Comparison of ENCODE assay signal across 20 cellular contexts in genomic region chr9:135288941-135289534, GRCh38.
"Had no signal": no experiment of that assay in that cellular context is flagged by ENCODE, and none has a peak within 500 bp of the region (broad histone marks: within the 10 kb centered on the region; RNA-seq: fewer than 3 reads in every experiment).

No MANE protein-coding gene starts in this region.

- H3K4me3 Mint-ChIP-seq: activated CD8-positive, alpha-beta memory T cell treated with anti-CD3 and anti-CD28 coated beads, Interleukin-2, amount 10 ng/mL, durations not matched to agents 7 days and 5 days; activated naive CD4-positive, alpha-beta T cell treated with anti-CD3 and anti-CD28 coated beads, Interleukin-2, amount 10 ng/mL, durations not matched to agents 7 days and 5 days; naive thymus-derived CD4-positive, alpha-beta T cell had no signal

- H3K36me3 ChIP-seq: adrenal gland, cardiac muscle cell, colonic mucosa, esophagus squamous epithelium, left lung, right atrium auricular region, tibial nerve had no signal

- H3K27me3 ChIP-seq: adrenal gland, cardiac muscle cell, colonic mucosa, right atrium auricular region, tibial nerve had no signal

- H2AFZ ChIP-seq: hepatocyte had no signal

- H3K9me3 ChIP-seq: adrenal gland, colonic mucosa, esophagus squamous epithelium, left lung, right atrium auricular region, tibial nerve had no signal

- DNase-seq: activated CD4-positive, alpha-beta T cell treated with anti-CD3 and anti-CD28 coated beads, Interleukin-2, amount 50 U/mL, for 48 hours; activated CD8-positive, alpha-beta memory T cell treated with anti-CD3 and anti-CD28 coated beads, Interleukin-2, amount 10 ng/mL, durations not matched to agents 7 days and 5 days; activated naive CD4-positive, alpha-beta T cell treated with anti-CD3 and anti-CD28 coated beads, Interleukin-2, amount 10 ng/mL, durations not matched to agents 7 days and 5 days; activated T-cell treated with anti-CD3 and anti-CD28 coated beads, Interleukin-2, amount 50 U/mL, for 1 hour; adrenal gland; colonic mucosa; esophagus squamous epithelium; islet precursor cell; naive thymus-derived CD4-positive, alpha-beta T cell; stimulated activated CD4-positive, alpha-beta T cell treated with anti-CD3 and anti-CD28 coated beads, Interleukin-4, amount 100 ng/mL, for 4 hours; stimulated activated CD8-positive, alpha-beta memory T cell treated with anti-CD3 and anti-CD28 coated beads, Interleukin-4, amount 100 ng/mL, for 48 hours; stimulated activated naive CD4-positive, alpha-beta T cell treated with Interleukin-2 at 50 U/mL for 16 hours; substantia nigra; T1000 had no signal

- ATAC-seq: activated CD8-positive, alpha-beta memory T cell treated with anti-CD3 and anti-CD28 coated beads, Interleukin-2, amount 10 ng/mL, durations not matched to agents 7 days and 5 days; left lung; naive thymus-derived CD4-positive, alpha-beta T cell had no signal

- H3K4me1 Mint-ChIP-seq: activated CD8-positive, alpha-beta memory T cell treated with anti-CD3 and anti-CD28 coated beads, Interleukin-2, amount 10 ng/mL, durations not matched to agents 7 days and 5 days; activated naive CD4-positive, alpha-beta T cell treated with anti-CD3 and anti-CD28 coated beads, Interleukin-2, amount 10 ng/mL, durations not matched to agents 7 days and 5 days had no signal

- H3K27ac Mint-ChIP-seq: activated CD8-positive, alpha-beta memory T cell treated with anti-CD3 and anti-CD28 coated beads, Interleukin-2, amount 10 ng/mL, durations not matched to agents 7 days and 5 days; activated naive CD4-positive, alpha-beta T cell treated with anti-CD3 and anti-CD28 coated beads, Interleukin-2, amount 10 ng/mL, durations not matched to agents 7 days and 5 days; naive thymus-derived CD4-positive, alpha-beta T cell had no signal

- H3K4me1 ChIP-seq: adrenal gland, colonic mucosa, left lung, tibial nerve had no signal

- H3K4me3 ChIP-seq: adrenal gland, cardiac muscle cell, colonic mucosa, esophagus squamous epithelium, hepatocyte, left lung, right atrium auricular region, skin epidermis, tibial nerve had no signal

- H3K79me2 ChIP-seq: hepatocyte had no signal

- H3K27ac ChIP-seq: adrenal gland, cardiac muscle cell, colonic mucosa, esophagus squamous epithelium, hepatocyte, left lung, skin epidermis, tibial nerve had no signal

- H3K4me2 ChIP-seq: hepatocyte had no signal
